ENCODE assay signal across 1 cellular context in the genomic region with DNA sequence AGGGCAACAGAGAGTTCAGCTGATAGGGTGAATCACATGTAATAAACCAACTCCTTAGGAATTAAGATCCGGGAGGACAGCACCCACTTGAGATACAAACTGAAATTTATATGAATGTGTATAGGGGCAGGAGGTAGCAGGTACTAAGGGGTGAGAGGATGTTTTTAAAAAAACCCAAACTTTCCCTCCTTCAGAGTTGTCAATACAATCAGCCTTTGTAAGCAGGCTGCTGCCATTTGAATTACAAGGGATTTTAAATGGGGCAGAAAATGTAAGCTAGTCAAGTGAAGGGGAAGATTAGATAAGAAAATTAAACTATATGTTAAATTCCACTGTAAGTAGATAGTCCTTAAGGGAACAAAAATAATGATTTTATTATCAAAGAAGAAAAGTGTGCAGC.
TF ChIP-seq lines count a peak whose summit lies in the region.

No MANE protein-coding gene starts in this region.

TF ChIP-seq in GM23338, 12 proteins besides CTCF, POLR2A, EP300 and RAD21:
- TF ChIP-seq, protein P1, sequence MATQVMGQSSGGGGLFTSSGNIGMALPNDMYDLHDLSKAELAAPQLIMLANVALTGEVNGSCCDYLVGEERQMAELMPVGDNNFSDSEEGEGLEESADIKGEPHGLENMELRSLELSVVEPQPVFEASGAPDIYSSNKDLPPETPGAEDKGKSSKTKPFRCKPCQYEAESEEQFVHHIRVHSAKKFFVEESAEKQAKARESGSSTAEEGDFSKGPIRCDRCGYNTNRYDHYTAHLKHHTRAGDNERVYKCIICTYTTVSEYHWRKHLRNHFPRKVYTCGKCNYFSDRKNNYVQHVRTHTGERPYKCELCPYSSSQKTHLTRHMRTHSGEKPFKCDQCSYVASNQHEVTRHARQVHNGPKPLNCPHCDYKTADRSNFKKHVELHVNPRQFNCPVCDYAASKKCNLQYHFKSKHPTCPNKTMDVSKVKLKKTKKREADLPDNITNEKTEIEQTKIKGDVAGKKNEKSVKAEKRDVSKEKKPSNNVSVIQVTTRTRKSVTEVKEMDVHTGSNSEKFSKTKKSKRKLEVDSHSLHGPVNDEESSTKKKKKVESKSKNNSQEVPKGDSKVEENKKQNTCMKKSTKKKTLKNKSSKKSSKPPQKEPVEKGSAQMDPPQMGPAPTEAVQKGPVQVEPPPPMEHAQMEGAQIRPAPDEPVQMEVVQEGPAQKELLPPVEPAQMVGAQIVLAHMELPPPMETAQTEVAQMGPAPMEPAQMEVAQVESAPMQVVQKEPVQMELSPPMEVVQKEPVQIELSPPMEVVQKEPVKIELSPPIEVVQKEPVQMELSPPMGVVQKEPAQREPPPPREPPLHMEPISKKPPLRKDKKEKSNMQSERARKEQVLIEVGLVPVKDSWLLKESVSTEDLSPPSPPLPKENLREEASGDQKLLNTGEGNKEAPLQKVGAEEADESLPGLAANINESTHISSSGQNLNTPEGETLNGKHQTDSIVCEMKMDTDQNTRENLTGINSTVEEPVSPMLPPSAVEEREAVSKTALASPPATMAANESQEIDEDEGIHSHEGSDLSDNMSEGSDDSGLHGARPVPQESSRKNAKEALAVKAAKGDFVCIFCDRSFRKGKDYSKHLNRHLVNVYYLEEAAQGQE (IDR thresholded peaks at IDR 0.05; ENCODE audit: unreplicated experiment) = no peak
- TF ChIP-seq ZNF114 (CRISPR knock-in tag; IDR thresholded peaks at IDR 0.05) (no peak), ZNF331 (CRISPR knock-in tag; IDR thresholded peaks at IDR 0.05; ENCODE audit: low read depth) (no peak), NANOG (IDR thresholded peaks at IDR 0.05; ENCODE audit: borderline replicate concordance) (no peak), POLR2AphosphoS5 (IDR thresholded peaks at IDR 0.05; ENCODE audit: low read depth) (no peak), JUNB (IDR thresholded peaks at IDR 0.05; ENCODE audit: unreplicated experiment) (no peak), EZH2phosphoT487 (IDR thresholded peaks at IDR 0.05; ENCODE audit: unreplicated experiment) (no peak), CREB1 (CRISPR knock-in tag; IDR thresholded peaks at IDR 0.05; ENCODE audit: low read depth) (no peak), EZH2 (IDR thresholded peaks at IDR 0.05; ENCODE audit: low read depth, unreplicated experiment) (no peak), STAT1 (IDR thresholded peaks at IDR 0.05; ENCODE audit: unreplicated experiment) (no peak)
- TF ChIP-seq, protein P2, sequence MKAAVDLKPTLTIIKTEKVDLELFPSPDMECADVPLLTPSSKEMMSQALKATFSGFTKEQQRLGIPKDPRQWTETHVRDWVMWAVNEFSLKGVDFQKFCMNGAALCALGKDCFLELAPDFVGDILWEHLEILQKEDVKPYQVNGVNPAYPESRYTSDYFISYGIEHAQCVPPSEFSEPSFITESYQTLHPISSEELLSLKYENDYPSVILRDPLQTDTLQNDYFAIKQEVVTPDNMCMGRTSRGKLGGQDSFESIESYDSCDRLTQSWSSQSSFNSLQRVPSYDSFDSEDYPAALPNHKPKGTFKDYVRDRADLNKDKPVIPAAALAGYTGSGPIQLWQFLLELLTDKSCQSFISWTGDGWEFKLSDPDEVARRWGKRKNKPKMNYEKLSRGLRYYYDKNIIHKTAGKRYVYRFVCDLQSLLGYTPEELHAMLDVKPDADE (IDR thresholded peaks at IDR 0.05) = no peak
- TF ChIP-seq, protein P3, sequence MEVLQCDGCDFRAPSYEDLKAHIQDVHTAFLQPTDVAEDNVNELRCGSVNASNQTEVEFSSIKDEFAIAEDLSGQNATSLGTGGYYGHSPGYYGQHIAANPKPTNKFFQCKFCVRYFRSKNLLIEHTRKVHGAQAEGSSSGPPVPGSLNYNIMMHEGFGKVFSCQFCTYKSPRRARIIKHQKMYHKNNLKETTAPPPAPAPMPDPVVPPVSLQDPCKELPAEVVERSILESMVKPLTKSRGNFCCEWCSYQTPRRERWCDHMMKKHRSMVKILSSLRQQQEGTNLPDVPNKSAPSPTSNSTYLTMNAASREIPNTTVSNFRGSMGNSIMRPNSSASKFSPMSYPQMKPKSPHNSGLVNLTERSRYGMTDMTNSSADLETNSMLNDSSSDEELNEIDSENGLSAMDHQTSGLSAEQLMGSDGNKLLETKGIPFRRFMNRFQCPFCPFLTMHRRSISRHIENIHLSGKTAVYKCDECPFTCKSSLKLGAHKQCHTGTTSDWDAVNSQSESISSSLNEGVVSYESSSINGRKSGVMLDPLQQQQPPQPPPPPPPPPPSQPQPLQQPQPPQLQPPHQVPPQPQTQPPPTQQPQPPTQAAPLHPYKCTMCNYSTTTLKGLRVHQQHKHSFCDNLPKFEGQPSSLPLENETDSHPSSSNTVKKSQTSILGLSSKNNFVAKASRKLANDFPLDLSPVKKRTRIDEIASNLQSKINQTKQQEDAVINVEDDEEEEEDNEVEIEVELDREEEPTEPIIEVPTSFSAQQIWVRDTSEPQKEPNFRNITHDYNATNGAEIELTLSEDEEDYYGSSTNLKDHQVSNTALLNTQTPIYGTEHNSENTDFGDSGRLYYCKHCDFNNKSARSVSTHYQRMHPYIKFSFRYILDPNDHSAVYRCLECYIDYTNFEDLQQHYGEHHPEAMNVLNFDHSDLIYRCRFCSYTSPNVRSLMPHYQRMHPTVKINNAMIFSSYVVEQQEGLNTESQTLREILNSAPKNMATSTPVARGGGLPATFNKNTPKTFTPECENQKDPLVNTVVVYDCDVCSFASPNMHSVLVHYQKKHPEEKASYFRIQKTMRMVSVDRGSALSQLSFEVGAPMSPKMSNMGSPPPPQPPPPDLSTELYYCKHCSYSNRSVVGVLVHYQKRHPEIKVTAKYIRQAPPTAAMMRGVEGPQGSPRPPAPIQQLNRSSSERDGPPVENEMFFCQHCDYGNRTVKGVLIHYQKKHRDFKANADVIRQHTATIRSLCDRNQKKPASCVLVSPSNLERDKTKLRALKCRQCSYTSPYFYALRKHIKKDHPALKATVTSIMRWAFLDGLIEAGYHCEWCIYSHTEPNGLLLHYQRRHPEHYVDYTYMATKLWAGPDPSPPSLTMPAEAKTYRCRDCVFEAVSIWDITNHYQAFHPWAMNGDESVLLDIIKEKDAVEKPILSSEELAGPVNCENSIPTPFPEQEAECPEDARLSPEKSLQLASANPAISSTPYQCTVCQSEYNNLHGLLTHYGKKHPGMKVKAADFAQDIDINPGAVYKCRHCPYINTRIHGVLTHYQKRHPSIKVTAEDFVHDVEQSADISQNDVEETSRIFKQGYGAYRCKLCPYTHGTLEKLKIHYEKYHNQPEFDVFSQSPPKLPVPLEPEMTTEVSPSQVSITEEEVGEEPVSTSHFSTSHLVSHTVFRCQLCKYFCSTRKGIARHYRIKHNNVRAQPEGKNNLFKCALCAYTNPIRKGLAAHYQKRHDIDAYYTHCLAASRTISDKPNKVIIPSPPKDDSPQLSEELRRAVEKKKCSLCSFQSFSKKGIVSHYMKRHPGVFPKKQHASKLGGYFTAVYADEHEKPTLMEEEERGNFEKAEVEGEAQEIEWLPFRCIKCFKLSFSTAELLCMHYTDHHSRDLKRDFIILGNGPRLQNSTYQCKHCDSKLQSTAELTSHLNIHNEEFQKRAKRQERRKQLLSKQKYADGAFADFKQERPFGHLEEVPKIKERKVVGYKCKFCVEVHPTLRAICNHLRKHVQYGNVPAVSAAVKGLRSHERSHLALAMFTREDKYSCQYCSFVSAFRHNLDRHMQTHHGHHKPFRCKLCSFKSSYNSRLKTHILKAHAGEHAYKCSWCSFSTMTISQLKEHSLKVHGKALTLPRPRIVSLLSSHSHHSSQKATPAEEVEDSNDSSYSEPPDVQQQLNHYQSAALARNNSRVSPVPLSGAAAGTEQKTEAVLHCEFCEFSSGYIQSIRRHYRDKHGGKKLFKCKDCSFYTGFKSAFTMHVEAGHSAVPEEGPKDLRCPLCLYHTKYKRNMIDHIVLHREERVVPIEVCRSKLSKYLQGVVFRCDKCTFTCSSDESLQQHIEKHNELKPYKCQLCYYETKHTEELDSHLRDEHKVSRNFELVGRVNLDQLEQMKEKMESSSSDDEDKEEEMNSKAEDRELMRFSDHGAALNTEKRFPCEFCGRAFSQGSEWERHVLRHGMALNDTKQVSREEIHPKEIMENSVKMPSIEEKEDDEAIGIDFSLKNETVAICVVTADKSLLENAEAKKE (CRISPR knock-in tag; IDR thresholded peaks at IDR 0.05) = no peak
